In the genomic region with DNA sequence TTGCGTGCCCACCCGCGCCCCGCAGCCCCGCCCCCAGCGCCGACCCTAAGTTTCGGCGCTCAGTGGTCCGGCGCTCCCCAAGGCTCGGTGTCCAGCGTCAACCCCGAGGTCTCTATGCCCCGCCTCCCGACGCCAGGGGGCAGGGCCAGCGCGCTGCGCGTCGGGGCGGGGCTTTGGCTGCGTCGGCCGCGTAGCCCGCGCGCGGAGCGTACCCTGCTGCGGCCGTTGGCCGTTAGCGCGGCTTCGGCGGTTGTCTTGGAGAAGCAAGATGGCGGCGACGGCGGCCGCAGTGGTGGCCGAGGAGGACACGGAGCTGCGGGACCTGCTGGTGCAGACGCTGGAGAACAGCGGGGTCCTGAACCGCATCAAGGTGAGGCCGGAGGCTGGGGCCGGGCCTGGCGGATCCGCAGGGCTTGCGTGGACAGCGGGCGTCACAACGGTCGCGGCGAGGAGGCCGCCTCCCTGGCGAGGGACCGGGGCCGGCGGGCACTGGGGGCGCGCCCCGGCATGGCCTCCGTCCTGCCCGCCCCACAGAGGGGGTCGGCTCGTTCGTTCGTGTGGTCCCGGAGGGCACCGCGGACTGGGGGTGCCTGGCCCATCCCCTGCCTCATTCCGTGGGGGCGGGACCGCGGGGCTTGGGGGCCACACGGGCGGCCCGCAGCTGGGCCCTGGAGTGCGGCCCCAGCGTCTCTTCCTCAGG, we compare ENCODE assay signal across 1 cellular context.
TF ChIP-seq lines count a peak whose summit lies in the region.

A gene with protein sequence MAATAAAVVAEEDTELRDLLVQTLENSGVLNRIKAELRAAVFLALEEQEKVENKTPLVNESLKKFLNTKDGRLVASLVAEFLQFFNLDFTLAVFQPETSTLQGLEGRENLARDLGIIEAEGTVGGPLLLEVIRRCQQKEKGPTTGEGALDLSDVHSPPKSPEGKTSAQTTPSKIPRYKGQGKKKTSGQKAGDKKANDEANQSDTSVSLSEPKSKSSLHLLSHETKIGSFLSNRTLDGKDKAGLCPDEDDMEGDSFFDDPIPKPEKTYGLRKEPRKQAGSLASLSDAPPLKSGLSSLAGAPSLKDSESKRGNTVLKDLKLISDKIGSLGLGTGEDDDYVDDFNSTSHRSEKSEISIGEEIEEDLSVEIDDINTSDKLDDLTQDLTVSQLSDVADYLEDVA (plus strand): TSS at position 253 of the 700 bp plus-strand sequence. CDS start 16 bp downstream, at position 269.

TF ChIP-seq in K562, 482 proteins besides CTCF, POLR2A, EP300 and RAD21 (continued from another document and continues in another):
- TF ChIP-seq, protein P1, sequence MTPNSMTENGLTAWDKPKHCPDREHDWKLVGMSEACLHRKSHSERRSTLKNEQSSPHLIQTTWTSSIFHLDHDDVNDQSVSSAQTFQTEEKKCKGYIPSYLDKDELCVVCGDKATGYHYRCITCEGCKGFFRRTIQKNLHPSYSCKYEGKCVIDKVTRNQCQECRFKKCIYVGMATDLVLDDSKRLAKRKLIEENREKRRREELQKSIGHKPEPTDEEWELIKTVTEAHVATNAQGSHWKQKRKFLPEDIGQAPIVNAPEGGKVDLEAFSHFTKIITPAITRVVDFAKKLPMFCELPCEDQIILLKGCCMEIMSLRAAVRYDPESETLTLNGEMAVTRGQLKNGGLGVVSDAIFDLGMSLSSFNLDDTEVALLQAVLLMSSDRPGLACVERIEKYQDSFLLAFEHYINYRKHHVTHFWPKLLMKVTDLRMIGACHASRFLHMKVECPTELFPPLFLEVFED (CRISPR knock-in tag; conservative IDR thresholded peaks at IDR 0.05): no peak
- TF ChIP-seq, protein P2, sequence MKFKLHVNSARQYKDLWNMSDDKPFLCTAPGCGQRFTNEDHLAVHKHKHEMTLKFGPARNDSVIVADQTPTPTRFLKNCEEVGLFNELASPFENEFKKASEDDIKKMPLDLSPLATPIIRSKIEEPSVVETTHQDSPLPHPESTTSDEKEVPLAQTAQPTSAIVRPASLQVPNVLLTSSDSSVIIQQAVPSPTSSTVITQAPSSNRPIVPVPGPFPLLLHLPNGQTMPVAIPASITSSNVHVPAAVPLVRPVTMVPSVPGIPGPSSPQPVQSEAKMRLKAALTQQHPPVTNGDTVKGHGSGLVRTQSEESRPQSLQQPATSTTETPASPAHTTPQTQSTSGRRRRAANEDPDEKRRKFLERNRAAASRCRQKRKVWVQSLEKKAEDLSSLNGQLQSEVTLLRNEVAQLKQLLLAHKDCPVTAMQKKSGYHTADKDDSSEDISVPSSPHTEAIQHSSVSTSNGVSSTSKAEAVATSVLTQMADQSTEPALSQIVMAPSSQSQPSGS (CRISPR knock-in tag; IDR thresholded peaks at IDR 0.05): no peak
- TF ChIP-seq NFXL1 (CRISPR knock-in tag; IDR thresholded peaks at IDR 0.05) (no peak), ZFP1 (CRISPR knock-in tag; IDR thresholded peaks at IDR 0.05) (no peak), RFX1 (IDR thresholded peaks at IDR 0.05) (peak; percentile 86), HLTF (IDR thresholded peaks at IDR 0.05) (no peak), CAMTA2 (CRISPR knock-in tag; conservative IDR thresholded peaks at IDR 0.05) (no peak), BCL6 (CRISPR knock-in tag; IDR thresholded peaks at IDR 0.05) (no peak), EZH2 (IDR thresholded peaks at IDR 0.05; ENCODE audit: borderline replicate concordance, low read depth, low read length) (no peak), POLR2G (IDR thresholded peaks at IDR 0.05; ENCODE audit: low read depth, low read length) (peak; percentile 94), HOXB6 (CRISPR knock-in tag; IDR thresholded peaks at IDR 0.05; ENCODE audit: borderline replicate concordance) (no peak), HNRNPLL (IDR thresholded peaks at IDR 0.05; ENCODE audit: low read depth, low read length, poor library complexity, severe bottlenecking) (peak; percentile 100), PYGO2 (tag; IDR thresholded peaks at IDR 0.05) (no peak), PTBP1 (IDR thresholded peaks at IDR 0.05; ENCODE audit: low read depth, low read length) (no peak), DACH1 (IDR thresholded peaks at IDR 0.05; ENCODE audit: partially characterized antibody) (no peak), PHF20 (IDR thresholded peaks at IDR 0.05; ENCODE audit: partially characterized antibody) (peak; percentile 61), ZNF717 (CRISPR knock-in tag; IDR thresholded peaks at IDR 0.05) (no peak), GABPA (tag; conservative IDR thresholded peaks at IDR 0.05; ENCODE audit: low read depth) (0 out of 2 replicates have a peak, but pooled peaks have one; percentile 46), CHCHD3 (CRISPR knock-in tag; IDR thresholded peaks at IDR 0.05) (no peak)
- TF ChIP-seq, protein P3, sequence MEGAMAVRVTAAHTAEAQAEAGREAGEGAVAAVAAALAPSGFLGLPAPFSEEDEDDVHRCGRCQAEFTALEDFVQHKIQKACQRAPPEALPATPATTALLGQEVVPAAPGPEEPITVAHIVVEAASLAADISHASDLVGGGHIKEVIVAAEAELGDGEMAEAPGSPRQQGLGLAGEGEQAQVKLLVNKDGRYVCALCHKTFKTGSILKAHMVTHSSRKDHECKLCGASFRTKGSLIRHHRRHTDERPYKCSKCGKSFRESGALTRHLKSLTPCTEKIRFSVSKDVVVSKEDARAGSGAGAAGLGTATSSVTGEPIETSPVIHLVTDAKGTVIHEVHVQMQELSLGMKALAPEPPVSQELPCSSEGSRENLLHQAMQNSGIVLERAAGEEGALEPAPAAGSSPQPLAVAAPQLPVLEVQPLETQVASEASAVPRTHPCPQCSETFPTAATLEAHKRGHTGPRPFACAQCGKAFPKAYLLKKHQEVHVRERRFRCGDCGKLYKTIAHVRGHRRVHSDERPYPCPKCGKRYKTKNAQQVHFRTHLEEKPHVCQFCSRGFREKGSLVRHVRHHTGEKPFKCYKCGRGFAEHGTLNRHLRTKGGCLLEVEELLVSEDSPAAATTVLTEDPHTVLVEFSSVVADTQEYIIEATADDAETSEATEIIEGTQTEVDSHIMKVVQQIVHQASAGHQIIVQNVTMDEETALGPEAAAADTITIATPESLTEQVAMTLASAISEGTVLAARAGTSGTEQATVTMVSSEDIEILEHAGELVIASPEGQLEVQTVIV (CRISPR knock-in tag; IDR thresholded peaks at IDR 0.05; ENCODE audit: borderline replicate concordance): no peak
- TF ChIP-seq, protein P4, sequence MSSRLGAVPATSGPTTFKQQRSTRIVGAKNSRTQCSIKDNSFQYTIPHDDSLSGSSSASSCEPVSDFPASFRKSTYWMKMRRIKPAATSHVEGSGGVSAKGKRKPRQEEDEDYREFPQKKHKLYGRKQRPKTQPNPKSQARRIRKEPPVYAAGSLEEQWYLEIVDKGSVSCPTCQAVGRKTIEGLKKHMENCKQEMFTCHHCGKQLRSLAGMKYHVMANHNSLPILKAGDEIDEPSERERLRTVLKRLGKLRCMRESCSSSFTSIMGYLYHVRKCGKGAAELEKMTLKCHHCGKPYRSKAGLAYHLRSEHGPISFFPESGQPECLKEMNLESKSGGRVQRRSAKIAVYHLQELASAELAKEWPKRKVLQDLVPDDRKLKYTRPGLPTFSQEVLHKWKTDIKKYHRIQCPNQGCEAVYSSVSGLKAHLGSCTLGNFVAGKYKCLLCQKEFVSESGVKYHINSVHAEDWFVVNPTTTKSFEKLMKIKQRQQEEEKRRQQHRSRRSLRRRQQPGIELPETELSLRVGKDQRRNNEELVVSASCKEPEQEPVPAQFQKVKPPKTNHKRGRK (tag; IDR thresholded peaks at IDR 0.05): no peak
- TF ChIP-seq, protein P5, sequence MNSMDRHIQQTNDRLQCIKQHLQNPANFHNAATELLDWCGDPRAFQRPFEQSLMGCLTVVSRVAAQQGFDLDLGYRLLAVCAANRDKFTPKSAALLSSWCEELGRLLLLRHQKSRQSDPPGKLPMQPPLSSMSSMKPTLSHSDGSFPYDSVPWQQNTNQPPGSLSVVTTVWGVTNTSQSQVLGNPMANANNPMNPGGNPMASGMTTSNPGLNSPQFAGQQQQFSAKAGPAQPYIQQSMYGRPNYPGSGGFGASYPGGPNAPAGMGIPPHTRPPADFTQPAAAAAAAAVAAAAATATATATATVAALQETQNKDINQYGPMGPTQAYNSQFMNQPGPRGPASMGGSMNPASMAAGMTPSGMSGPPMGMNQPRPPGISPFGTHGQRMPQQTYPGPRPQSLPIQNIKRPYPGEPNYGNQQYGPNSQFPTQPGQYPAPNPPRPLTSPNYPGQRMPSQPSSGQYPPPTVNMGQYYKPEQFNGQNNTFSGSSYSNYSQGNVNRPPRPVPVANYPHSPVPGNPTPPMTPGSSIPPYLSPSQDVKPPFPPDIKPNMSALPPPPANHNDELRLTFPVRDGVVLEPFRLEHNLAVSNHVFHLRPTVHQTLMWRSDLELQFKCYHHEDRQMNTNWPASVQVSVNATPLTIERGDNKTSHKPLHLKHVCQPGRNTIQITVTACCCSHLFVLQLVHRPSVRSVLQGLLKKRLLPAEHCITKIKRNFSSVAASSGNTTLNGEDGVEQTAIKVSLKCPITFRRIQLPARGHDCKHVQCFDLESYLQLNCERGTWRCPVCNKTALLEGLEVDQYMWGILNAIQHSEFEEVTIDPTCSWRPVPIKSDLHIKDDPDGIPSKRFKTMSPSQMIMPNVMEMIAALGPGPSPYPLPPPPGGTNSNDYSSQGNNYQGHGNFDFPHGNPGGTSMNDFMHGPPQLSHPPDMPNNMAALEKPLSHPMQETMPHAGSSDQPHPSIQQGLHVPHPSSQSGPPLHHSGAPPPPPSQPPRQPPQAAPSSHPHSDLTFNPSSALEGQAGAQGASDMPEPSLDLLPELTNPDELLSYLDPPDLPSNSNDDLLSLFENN (IDR thresholded peaks at IDR 0.05; ENCODE audit: low read depth in 2 of 2, low read length in 2 of 2): 0 out of 4 replicates have a peak, but pooled peaks of 1 of the 2 experiments have one; percentile 42
- TF ChIP-seq, protein P6, sequence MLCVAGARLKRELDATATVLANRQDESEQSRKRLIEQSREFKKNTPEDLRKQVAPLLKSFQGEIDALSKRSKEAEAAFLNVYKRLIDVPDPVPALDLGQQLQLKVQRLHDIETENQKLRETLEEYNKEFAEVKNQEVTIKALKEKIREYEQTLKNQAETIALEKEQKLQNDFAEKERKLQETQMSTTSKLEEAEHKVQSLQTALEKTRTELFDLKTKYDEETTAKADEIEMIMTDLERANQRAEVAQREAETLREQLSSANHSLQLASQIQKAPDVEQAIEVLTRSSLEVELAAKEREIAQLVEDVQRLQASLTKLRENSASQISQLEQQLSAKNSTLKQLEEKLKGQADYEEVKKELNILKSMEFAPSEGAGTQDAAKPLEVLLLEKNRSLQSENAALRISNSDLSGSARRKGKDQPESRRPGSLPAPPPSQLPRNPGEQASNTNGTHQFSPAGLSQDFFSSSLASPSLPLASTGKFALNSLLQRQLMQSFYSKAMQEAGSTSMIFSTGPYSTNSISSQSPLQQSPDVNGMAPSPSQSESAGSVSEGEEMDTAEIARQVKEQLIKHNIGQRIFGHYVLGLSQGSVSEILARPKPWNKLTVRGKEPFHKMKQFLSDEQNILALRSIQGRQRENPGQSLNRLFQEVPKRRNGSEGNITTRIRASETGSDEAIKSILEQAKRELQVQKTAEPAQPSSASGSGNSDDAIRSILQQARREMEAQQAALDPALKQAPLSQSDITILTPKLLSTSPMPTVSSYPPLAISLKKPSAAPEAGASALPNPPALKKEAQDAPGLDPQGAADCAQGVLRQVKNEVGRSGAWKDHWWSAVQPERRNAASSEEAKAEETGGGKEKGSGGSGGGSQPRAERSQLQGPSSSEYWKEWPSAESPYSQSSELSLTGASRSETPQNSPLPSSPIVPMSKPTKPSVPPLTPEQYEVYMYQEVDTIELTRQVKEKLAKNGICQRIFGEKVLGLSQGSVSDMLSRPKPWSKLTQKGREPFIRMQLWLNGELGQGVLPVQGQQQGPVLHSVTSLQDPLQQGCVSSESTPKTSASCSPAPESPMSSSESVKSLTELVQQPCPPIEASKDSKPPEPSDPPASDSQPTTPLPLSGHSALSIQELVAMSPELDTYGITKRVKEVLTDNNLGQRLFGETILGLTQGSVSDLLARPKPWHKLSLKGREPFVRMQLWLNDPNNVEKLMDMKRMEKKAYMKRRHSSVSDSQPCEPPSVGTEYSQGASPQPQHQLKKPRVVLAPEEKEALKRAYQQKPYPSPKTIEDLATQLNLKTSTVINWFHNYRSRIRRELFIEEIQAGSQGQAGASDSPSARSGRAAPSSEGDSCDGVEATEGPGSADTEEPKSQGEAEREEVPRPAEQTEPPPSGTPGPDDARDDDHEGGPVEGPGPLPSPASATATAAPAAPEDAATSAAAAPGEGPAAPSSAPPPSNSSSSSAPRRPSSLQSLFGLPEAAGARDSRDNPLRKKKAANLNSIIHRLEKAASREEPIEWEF (CRISPR knock-in tag; IDR thresholded peaks at IDR 0.05): no peak
- TF ChIP-seq, protein P7, sequence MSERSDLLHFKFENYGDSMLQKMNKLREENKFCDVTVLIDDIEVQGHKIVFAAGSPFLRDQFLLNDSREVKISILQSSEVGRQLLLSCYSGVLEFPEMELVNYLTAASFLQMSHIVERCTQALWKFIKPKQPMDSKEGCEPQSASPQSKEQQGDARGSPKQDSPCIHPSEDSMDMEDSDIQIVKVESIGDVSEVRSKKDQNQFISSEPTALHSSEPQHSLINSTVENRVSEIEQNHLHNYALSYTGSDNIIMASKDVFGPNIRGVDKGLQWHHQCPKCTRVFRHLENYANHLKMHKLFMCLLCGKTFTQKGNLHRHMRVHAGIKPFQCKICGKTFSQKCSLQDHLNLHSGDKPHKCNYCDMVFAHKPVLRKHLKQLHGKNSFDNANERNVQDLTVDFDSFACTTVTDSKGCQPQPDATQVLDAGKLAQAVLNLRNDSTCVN (CRISPR knock-in tag; IDR thresholded peaks at IDR 0.05): no peak
- TF ChIP-seq, protein P8, sequence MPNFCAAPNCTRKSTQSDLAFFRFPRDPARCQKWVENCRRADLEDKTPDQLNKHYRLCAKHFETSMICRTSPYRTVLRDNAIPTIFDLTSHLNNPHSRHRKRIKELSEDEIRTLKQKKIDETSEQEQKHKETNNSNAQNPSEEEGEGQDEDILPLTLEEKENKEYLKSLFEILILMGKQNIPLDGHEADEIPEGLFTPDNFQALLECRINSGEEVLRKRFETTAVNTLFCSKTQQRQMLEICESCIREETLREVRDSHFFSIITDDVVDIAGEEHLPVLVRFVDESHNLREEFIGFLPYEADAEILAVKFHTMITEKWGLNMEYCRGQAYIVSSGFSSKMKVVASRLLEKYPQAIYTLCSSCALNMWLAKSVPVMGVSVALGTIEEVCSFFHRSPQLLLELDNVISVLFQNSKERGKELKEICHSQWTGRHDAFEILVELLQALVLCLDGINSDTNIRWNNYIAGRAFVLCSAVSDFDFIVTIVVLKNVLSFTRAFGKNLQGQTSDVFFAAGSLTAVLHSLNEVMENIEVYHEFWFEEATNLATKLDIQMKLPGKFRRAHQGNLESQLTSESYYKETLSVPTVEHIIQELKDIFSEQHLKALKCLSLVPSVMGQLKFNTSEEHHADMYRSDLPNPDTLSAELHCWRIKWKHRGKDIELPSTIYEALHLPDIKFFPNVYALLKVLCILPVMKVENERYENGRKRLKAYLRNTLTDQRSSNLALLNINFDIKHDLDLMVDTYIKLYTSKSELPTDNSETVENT (CRISPR knock-in tag; IDR thresholded peaks at IDR 0.05): peak; percentile 56; the same call in 1 of the 2 replicates
- TF ChIP-seq, protein P9, sequence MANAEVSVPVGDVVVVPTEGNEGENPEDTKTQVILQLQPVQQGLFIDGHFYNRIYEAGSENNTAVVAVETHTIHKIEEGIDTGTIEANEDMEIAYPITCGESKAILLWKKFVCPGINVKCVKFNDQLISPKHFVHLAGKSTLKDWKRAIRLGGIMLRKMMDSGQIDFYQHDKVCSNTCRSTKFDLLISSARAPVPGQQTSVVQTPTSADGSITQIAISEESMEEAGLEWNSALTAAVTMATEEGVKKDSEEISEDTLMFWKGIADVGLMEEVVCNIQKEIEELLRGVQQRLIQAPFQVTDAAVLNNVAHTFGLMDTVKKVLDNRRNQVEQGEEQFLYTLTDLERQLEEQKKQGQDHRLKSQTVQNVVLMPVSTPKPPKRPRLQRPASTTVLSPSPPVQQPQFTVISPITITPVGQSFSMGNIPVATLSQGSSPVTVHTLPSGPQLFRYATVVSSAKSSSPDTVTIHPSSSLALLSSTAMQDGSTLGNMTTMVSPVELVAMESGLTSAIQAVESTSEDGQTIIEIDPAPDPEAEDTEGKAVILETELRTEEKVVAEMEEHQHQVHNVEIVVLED (CRISPR knock-in tag; IDR thresholded peaks at IDR 0.05): peak; percentile 98
